In the genomic region with DNA sequence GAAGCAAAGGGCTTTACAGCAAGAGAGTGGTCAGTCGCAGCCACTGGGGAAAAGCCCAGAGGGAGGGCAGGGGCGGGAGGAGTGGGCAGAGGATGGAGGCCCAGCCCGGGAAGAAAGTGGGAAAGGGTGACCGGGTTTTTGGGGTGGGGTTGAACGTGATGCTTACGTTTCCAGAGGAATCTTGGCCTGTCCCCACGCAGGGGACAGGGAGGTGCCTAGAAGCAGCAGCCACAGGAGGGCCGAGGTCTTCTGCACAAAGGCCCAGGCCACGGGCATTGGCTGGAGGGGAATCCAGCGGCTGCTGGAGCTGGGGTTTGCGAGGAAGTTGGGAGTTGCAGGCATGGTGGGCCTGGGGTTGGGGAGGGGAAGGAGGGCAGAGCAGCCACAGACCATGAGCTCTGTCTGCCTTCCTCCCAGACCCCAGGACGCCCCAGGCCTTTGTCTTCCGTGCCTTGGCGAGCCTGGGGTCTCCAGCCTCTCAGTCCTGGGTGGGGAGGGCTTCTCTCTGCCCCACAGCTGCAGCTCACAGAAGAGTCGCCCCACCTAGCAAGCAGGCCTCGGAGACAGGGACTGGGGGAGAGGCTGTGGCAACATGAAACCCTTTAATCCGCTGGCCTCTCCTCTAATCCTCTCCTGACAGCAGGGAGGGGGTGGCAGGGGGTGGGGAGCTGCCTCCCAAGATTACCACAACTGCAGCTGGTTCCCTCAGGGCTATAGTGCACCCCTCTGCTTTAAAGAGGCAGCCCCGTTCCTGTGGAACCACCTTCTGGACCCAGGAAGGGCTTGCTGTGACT, we compare ENCODE assay signal across 9 cellular contexts. TPM values are rescaled to one million over a fixed set of nuclear protein-coding genes. Genes with fewer than 3 reads are reported as not detected.
A peak's percentile ranks its signal among the peaks of the same experiment; 100 is the strongest.
DNase-seq lines count a peak whose midpoint lies in the region; ATAC-seq and TF ChIP-seq lines count a peak whose summit lies in the region.
"Had no signal": no experiment of that assay in that cellular context is flagged by ENCODE, and none has a peak within 500 bp of the region (broad histone marks: within the 10 kb centered on the region; RNA-seq: fewer than 3 reads in every experiment).

A gene with protein sequence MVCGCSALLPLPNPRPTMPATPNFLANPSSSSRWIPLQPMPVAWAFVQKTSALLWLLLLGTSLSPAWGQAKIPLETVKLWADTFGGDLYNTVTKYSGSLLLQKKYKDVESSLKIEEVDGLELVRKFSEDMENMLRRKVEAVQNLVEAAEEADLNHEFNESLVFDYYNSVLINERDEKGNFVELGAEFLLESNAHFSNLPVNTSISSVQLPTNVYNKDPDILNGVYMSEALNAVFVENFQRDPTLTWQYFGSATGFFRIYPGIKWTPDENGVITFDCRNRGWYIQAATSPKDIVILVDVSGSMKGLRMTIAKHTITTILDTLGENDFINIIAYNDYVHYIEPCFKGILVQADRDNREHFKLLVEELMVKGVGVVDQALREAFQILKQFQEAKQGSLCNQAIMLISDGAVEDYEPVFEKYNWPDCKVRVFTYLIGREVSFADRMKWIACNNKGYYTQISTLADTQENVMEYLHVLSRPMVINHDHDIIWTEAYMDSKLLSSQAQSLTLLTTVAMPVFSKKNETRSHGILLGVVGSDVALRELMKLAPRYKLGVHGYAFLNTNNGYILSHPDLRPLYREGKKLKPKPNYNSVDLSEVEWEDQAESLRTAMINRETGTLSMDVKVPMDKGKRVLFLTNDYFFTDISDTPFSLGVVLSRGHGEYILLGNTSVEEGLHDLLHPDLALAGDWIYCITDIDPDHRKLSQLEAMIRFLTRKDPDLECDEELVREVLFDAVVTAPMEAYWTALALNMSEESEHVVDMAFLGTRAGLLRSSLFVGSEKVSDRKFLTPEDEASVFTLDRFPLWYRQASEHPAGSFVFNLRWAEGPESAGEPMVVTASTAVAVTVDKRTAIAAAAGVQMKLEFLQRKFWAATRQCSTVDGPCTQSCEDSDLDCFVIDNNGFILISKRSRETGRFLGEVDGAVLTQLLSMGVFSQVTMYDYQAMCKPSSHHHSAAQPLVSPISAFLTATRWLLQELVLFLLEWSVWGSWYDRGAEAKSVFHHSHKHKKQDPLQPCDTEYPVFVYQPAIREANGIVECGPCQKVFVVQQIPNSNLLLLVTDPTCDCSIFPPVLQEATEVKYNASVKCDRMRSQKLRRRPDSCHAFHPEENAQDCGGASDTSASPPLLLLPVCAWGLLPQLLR (minus strand): TSS at position 572 of the 794 bp plus-strand sequence. CDS start 179 bp downstream, at position 393.

- intact Hi-C loops in stomach (cut with DNase I; ENCODE audit: low total_unique reads) = loop anchor here (10.0 kb wide), 1 partner anchor 93 kb away; the partner anchor contains the start of gene LRTM2

- no peak for ATAC-seq in T-cell (replicated peaks in 1 of 4)

- no peaks in the 10 kb centered on the region for H3K9me3 Mint-ChIP-seq in T-cell

- peaks cover under 1 to 11% of the 10 kb centered on the region in 2 donors for H3K27me3 Mint-ChIP-seq in T-cell

- CTCF ChIA-PET in T-cell (lab: Charles Lee) = interaction anchor here (0.7 to 0.9 kb wide), 2 partner anchors 22 to 1626 kb away, joined by 3 read pairs; no protein-coding TSS in a partner anchor

- peaks cover 21 to 33% (median 26%) of the 10 kb centered on the region in 3 donors for H3K4me1 Mint-ChIP-seq in T-cell

- TF ChIP-seq POLR2A in stomach (IDR thresholded peaks at IDR 0.05) = no peak

- peaks cover 0 to 11% (median 9%) of the 10 kb centered on the region in 4 donors for H3K4me1 ChIP-seq in stomach
- peaks cover 9% of the 10 kb centered on the region for H3K4me1 ChIP-seq in effector memory CD4-positive, alpha-beta T cell (ENCODE audit: control insufficient read depth, insufficient read depth, low read length, poor library complexity, severe bottlenecking)

- peak within 1 kb of the TSS in 2 of 3 donors; percentile 35 to 63 for H3K4me3 Mint-ChIP-seq in T-cell

- peak within 1 kb of the TSS in 4 of 5 donors; percentile 7 to 77 (median 67) for H3K27ac ChIP-seq in stomach
- no peak within 1 kb of the TSS for H3K27ac ChIP-seq in effector memory CD4-positive, alpha-beta T cell (ENCODE audit: insufficient read depth, low read length, poor library complexity, severe bottlenecking)

- no peaks in the 10 kb centered on the region for H3K36me3 Mint-ChIP-seq in T-cell

- H3K27ac Mint-ChIP-seq in T-cell = peak within 1 kb of the TSS in 1 of 2 donors; percentile 6

- WGBS in stomach, 5 donors = 58 to 78% (median 71%) methylated on average over 11 to 18 of the region's 18 CpGs

- H3K36me3 ChIP-seq in stomach = no peaks in the 10 kb centered on the region
- H3K36me3 ChIP-seq in effector memory CD4-positive, alpha-beta T cell (ENCODE audit: control insufficient read depth, insufficient read depth, low read length) = no peaks in the 10 kb centered on the region

- peak within 1 kb of the TSS in 3 of 4 donors; percentile 13 to 32 (median 28) for H3K4me3 ChIP-seq in stomach
- no peak within 1 kb of the TSS for H3K4me3 ChIP-seq in effector memory CD4-positive, alpha-beta T cell (ENCODE audit: insufficient read depth, low read depth, low read length, poor library complexity, severe bottlenecking)

- no peaks in the 10 kb centered on the region for H3K9me3 ChIP-seq in stomach
- no peaks in the 10 kb centered on the region for H3K9me3 ChIP-seq in effector memory CD4-positive, alpha-beta T cell (ENCODE audit: control insufficient read depth, low read length)

- POLR2A ChIA-PET in T-cell (lab: Charles Lee) = no interaction called here

- peaks cover 0 to 7% (median 6%) of the 10 kb centered on the region in 3 donors for H3K27me3 ChIP-seq in stomach
- H3K27me3 ChIP-seq in effector memory CD4-positive, alpha-beta T cell (replicated peaks; ENCODE audit: control insufficient read depth, insufficient read depth, low read length, poor library complexity, severe bottlenecking) = no peaks in the 10 kb centered on the region

- TF ChIP-seq CTCF in stomach (IDR thresholded peaks at IDR 0.05) = no peak

- no peak for TF ChIP-seq EP300 in stomach (IDR thresholded peaks at IDR 0.05)

- DNase-seq in activated CD4-positive, CD25-positive, alpha-beta regulatory T cell treated with anti-CD3 and anti-CD28 coated beads, Interleukin-2, amount 50 U/mL, for 72 hours = peak; percentile 14
- no peak for DNase-seq in activated CD4-positive, CD25-positive, alpha-beta regulatory T cell (lab: John Stamatoyannopoulos, UW)
- DNase-seq in T-cell = peak in 1 of 34 experiments; percentile 20
- peak; percentile 49 for DNase-seq in left kidney (ENCODE audit: low read depth, low spot score)
- peak; percentile 22 for DNase-seq in stomach
- DNase-seq in SIG-M5 treated with dmso at 0.1 percent for 504 hours (lab: John Stamatoyannopoulos, UW; ENCODE audit: unreplicated experiment) = no peak
- DNase-seq in effector memory CD4-positive, alpha-beta T cell = no peak
- DNase-seq in middle frontal gyrus (ENCODE audit: extremely low spot score, low spot score) = no peak
- DNase-seq: NCI-H187 had no signal

RNA-seq across cellular contexts. Expression of the gene that starts here (rescaled TPM):
- total RNA-seq in T-cell = 10 to 100 TPM; 10.2 to 14.8 (median 12.1) TPM
- 1 to 10 TPM in 3 of 5 donors, under 1 TPM in 1, not detected in 1; 0.58 to 3.5 (median 1.5) TPM for total RNA-seq in stomach
- polyA plus RNA-seq in stomach = 1 to 10 TPM; 1.8 to 3.2 (median 1.9) TPM

Comparison
In these comparisons a context has a peak if more than half of its experiments do, and no peak if none do; other contexts are left out.
1. DNase-seq: peak in activated CD4-positive, CD25-positive, alpha-beta regulatory T cell treated with anti-CD3 and anti-CD28 coated beads, Interleukin-2, amount 50 U/mL, for 72 hours (single experiment), left kidney (single experiment) and stomach (single experiment); none in activated CD4-positive, CD25-positive, alpha-beta regulatory T cell (0 of 4), SIG-M5 treated with dmso at 0.1 percent for 504 hours (single experiment), effector memory CD4-positive, alpha-beta T cell (0 of 3) and middle frontal gyrus (single experiment).